In genomic region chr3:170226426-170226960, GRCh38 we compare ENCODE assay signal across 22 cellular contexts. TPM values are rescaled to one million over a fixed set of nuclear protein-coding genes. Genes with fewer than 3 reads are reported as not detected.
A peak's percentile ranks its signal among the peaks of the same experiment; 100 is the strongest.
DNase-seq lines count a peak whose midpoint lies in the region; ATAC-seq and TF ChIP-seq lines count a peak whose summit lies in the region.
"Had no signal": no experiment of that assay in that cellular context is flagged by ENCODE, and none has a peak within 500 bp of the region (broad histone marks: within the 10 kb centered on the region; RNA-seq: fewer than 3 reads in every experiment).

No MANE protein-coding gene starts in this region.

- H3K27me3 Mint-ChIP-seq in CD8-positive, alpha-beta memory T cell, result no peaks in the 10 kb centered on the region
- H3K27me3 Mint-ChIP-seq: activated naive CD4-positive, alpha-beta T cell treated with anti-CD3 and anti-CD28 coated beads, Interleukin-2, amount 50 U/mL, for 24 hours; activated T-cell treated with anti-CD3 and anti-CD28 coated beads, Interleukin-2, amount 50 U/mL, for 24 hours; T-cell had no signal

- H3K9ac ChIP-seq in GM23248 (no peak overlapping the region), adipocyte (ENCODE audit: low read length) (no peak overlapping the region)

- no peaks in the 10 kb centered on the region for H3K27me3 ChIP-seq in GM23248 (replicated peaks; ENCODE audit: insufficient read depth)
- H3K27me3 ChIP-seq in adipocyte (replicated peaks; ENCODE audit: control insufficient read depth, insufficient read depth, low read length), result no peaks in the 10 kb centered on the region
- no peaks in the 10 kb centered on the region for H3K27me3 ChIP-seq in osteoblast (ENCODE audit: insufficient read depth, low read length)
- no peaks in the 10 kb centered on the region for H3K27me3 ChIP-seq in CD8-positive, alpha-beta memory T cell (ENCODE audit: insufficient read depth, low read length, poor library complexity, severe bottlenecking)
- H3K27me3 ChIP-seq: cardiac muscle cell, tibial nerve had no signal

- peak; percentile 8 for DNase-seq in GM23248
- DNase-seq in adipocyte (ENCODE audit: low read depth), result peak; percentile 52
- peak; percentile 65 for DNase-seq in fibroblast of peridontal ligament (ENCODE audit: extremely low read depth)
- DNase-seq in osteoblast (ENCODE audit: insufficient read length, low spot score, missing footprints), result peak; percentile 87
- DNase-seq in AG20443 (ENCODE audit: low spot score), result no peak
- DNase-seq in CD8-positive, alpha-beta memory T cell, result no peak
- DNase-seq: activated CD4-positive, alpha-beta T cell treated with anti-CD3 and anti-CD28 coated beads, Interleukin-2, amount 50 U/mL, for 48 hours; activated T-cell treated with anti-CD3 and anti-CD28 coated beads, Interleukin-2, amount 50 U/mL, for 24 hours; effector CD8-positive, alpha-beta T cell; foreskin melanocyte; NCI-H1436 treated with DMSO at 0.1 percent for 48 hours; nephron progenitor cell; psoas muscle; stimulated activated CD4-positive, alpha-beta T cell treated with anti-CD3 and anti-CD28 coated beads, Interleukin-12 subunit alpha, Interleukin-12 subunit beta, amount 100 ng/mL, for 4 hours; T-cell had no signal

- H3K79me2 ChIP-seq in GM23248 (ENCODE audit: insufficient read depth) (peaks cover 92% of the 10 kb centered on the region), osteoblast (ENCODE audit: insufficient read depth, low read length) (peaks cover 72% of the 10 kb centered on the region)

- CTCF ChIA-PET in CD8-positive, alpha-beta memory T cell (lab: Charles Lee), result no interaction called here

- H3K27ac ChIP-seq in GM23248, result no peak overlapping the region
- H3K27ac ChIP-seq in osteoblast (ENCODE audit: low read depth, low read length), result no peak overlapping the region
- no peak overlapping the region for H3K27ac ChIP-seq in CD8-positive, alpha-beta memory T cell (ENCODE audit: low read depth, low read length)
- H3K27ac ChIP-seq: C4-2B, cardiac muscle cell, psoas muscle, tibial nerve had no signal

- H3K4me1 ChIP-seq in GM23248 (ENCODE audit: insufficient read depth) (peaks cover 50% of the 10 kb centered on the region), adipocyte (ENCODE audit: control insufficient read depth, insufficient read depth, low read length) (peaks cover 35% of the 10 kb centered on the region), osteoblast (ENCODE audit: insufficient read depth, low read length) (peaks cover 31% of the 10 kb centered on the region)
- H3K4me1 ChIP-seq in CD8-positive, alpha-beta memory T cell (ENCODE audit: insufficient read depth, low read length), result peaks cover 8% of the 10 kb centered on the region

- peaks cover 37% of the 10 kb centered on the region for H3F3A ChIP-seq in GM23248 (ENCODE audit: insufficient read depth)

- POLR2A ChIA-PET in CD8-positive, alpha-beta memory T cell (lab: Charles Lee), result no interaction called here

- peaks cover 0 to 8% (median 0%) of the 10 kb centered on the region in 3 donors for H3K36me3 Mint-ChIP-seq in CD8-positive, alpha-beta memory T cell
- H3K36me3 Mint-ChIP-seq: stimulated activated effector memory CD8-positive, alpha-beta T cell treated with anti-CD3 and anti-CD28 coated beads, Interleukin-12 subunit alpha, Interleukin-12 subunit beta, amount 100 ng/mL, for 72 hours; T-cell had no signal

- H3K4me1 Mint-ChIP-seq in CD8-positive, alpha-beta memory T cell, result peaks cover 36 to 57% (median 50%) of the 10 kb centered on the region in 3 donors

- in situ Hi-C loops in GM23248 (cut with MboI), result no loop called here

- H3K4me2 ChIP-seq in GM23248 (ENCODE audit: unreplicated experiment) (peak overlapping the region; percentile 26), osteoblast (ENCODE audit: insufficient read depth, low read length) (peak overlapping the region; percentile 39)

- H3K9me3 ChIP-seq in GM23248 (ENCODE audit: low read depth), result no peaks in the 10 kb centered on the region
- no peaks in the 10 kb centered on the region for H3K9me3 ChIP-seq in adipocyte (ENCODE audit: control insufficient read depth, low read length)
- H3K9me3 ChIP-seq in osteoblast (ENCODE audit: low read depth, low read length), result no peaks in the 10 kb centered on the region
- no peaks in the 10 kb centered on the region for H3K9me3 ChIP-seq in CD8-positive, alpha-beta memory T cell (ENCODE audit: low read length)
- H3K9me3 ChIP-seq: psoas muscle, tibial nerve had no signal

- H3K4me3 Mint-ChIP-seq in CD8-positive, alpha-beta memory T cell, result no peak overlapping the region
- H3K4me3 Mint-ChIP-seq: activated naive CD4-positive, alpha-beta T cell treated with anti-CD3 and anti-CD28 coated beads, Interleukin-2, amount 50 U/mL, for 24 hours; activated T-cell treated with anti-CD3 and anti-CD28 coated beads, Interleukin-2, amount 50 U/mL, for 24 hours; nephron progenitor cell; stimulated activated effector memory CD8-positive, alpha-beta T cell treated with anti-CD3 and anti-CD28 coated beads, Interleukin-12 subunit alpha, Interleukin-12 subunit beta, amount 100 ng/mL, for 72 hours; T-cell had no signal

- H2AFZ ChIP-seq in GM23248 (no peak overlapping the region), osteoblast (ENCODE audit: low read length) (no peak overlapping the region)

- H3K36me3 ChIP-seq in GM23248 (ENCODE audit: low read depth), result no peaks in the 10 kb centered on the region
- H3K36me3 ChIP-seq in adipocyte (ENCODE audit: control insufficient read depth, insufficient read depth, low read length, severe bottlenecking), result no peaks in the 10 kb centered on the region
- H3K36me3 ChIP-seq in osteoblast (ENCODE audit: insufficient read depth, low read length), result no peaks in the 10 kb centered on the region
- H3K36me3 ChIP-seq in CD8-positive, alpha-beta memory T cell (ENCODE audit: insufficient read depth, low read length), result no peaks in the 10 kb centered on the region
- H3K36me3 ChIP-seq: cardiac muscle cell, tibial nerve had no signal

- H4K20me1 ChIP-seq in GM23248 (ENCODE audit: insufficient read depth) (no peaks in the 10 kb centered on the region), osteoblast (ENCODE audit: insufficient read depth, low read length) (peaks cover 17% of the 10 kb centered on the region)

- no peak for TF ChIP-seq CTCF in osteoblast (IDR thresholded peaks at IDR 0.05; ENCODE audit: extremely low read depth, low read depth, low read length)

- H3K4me3 ChIP-seq in GM23248, result no peak overlapping the region
- no peak overlapping the region for H3K4me3 ChIP-seq in adipocyte (ENCODE audit: low read length)
- H3K4me3 ChIP-seq in osteoblast (ENCODE audit: insufficient read depth, low read length), result no peak overlapping the region
- no peak overlapping the region for H3K4me3 ChIP-seq in CD8-positive, alpha-beta memory T cell (ENCODE audit: low read length)
- H3K4me3 ChIP-seq: cardiac muscle cell, psoas muscle, tibial nerve had no signal

- 97 to 98% methylated on average over 1 of the region's 1 CpG for WGBS in GM23248 (ENCODE audit: low coverage in 1 of 2, low lambda C conversion rate in 2 of 2, missing lambda C conversion rate in 2 of 2), 2 experiments

- ATAC-seq in HG03432 (IDR thresholded peaks at IDR 0.05; ENCODE audit: unreplicated experiment), result no peak
- no peak for ATAC-seq in HG02610 (IDR thresholded peaks at IDR 0.05; ENCODE audit: unreplicated experiment)
- ATAC-seq: psoas muscle; stimulated activated effector memory CD8-positive, alpha-beta T cell treated with anti-CD3 and anti-CD28 coated beads, Interleukin-12 subunit alpha, Interleukin-12 subunit beta, amount 100 ng/mL, for 72 hours; T-cell had no signal

- H3K9me3 Mint-ChIP-seq in CD8-positive, alpha-beta memory T cell, result no peaks in the 10 kb centered on the region
- H3K9me3 Mint-ChIP-seq: activated T-cell treated with anti-CD3 and anti-CD28 coated beads, Interleukin-2, amount 50 U/mL, for 24 hours; stimulated activated effector memory CD8-positive, alpha-beta T cell treated with anti-CD3 and anti-CD28 coated beads, Interleukin-12 subunit alpha, Interleukin-12 subunit beta, amount 100 ng/mL, for 72 hours; T-cell had no signal

- no peaks in the 10 kb centered on the region for H3K9me2 ChIP-seq in GM23248 (ENCODE audit: insufficient read depth)

- peak overlapping the region in 3 of 8 donors; percentile 4 to 55 (median 40) for H3K27ac Mint-ChIP-seq in CD8-positive, alpha-beta memory T cell
- H3K27ac Mint-ChIP-seq: activated naive CD4-positive, alpha-beta T cell treated with anti-CD3 and anti-CD28 coated beads, Interleukin-2, amount 50 U/mL, for 24 hours; activated T-cell treated with anti-CD3 and anti-CD28 coated beads, Interleukin-2, amount 50 U/mL, for 24 hours; stimulated activated effector memory CD8-positive, alpha-beta T cell treated with anti-CD3 and anti-CD28 coated beads, Interleukin-12 subunit alpha, Interleukin-12 subunit beta, amount 100 ng/mL, for 72 hours had no signal

RNA-seq across cellular contexts. Expression of gene PRKCI, which starts 4.3 kb away (rescaled TPM):
- 46.9 and 47.7 TPM in 2 replicates for total RNA-seq in GM23248 (2014; rRNA removed; shearing (Covaris generic))
- 33.0 and 33.5 TPM in 2 replicates for polyA plus RNA-seq in GM23248 (2016; fragmentation: Nextera tagmentation; extraction: Ambion mirVana)
- total RNA-seq in osteoblast, result 54.8 and 69.1 TPM in 2 replicates
- total RNA-seq in CD8-positive, alpha-beta memory T cell, result 10 to 100 TPM; 19.9 to 21.7 TPM
- 14.9 TPM for polyA plus RNA-seq in CD8-positive, alpha-beta memory T cell

RNA-seq across cellular contexts. Expression of gene PHC3, which starts 45.0 kb away (rescaled TPM):
- 17.5 and 21.9 TPM in 2 replicates for total RNA-seq in GM23248 (2014; rRNA removed; shearing (Covaris generic))
- 68.7 and 72.2 TPM in 2 replicates for polyA plus RNA-seq in GM23248 (2016; fragmentation: Nextera tagmentation; extraction: Ambion mirVana)
- 36.9 and 47.1 TPM in 2 replicates for total RNA-seq in osteoblast
- total RNA-seq in CD8-positive, alpha-beta memory T cell, result 10 to 100 TPM; 55.5 to 58.9 TPM
- polyA plus RNA-seq in CD8-positive, alpha-beta memory T cell, result 48.3 TPM

Comparison
In these comparisons a context has a peak if more than half of its experiments do, and no peak if none do; other contexts are left out.
1. DNase-seq: peak in GM23248 (single experiment), adipocyte (single experiment), fibroblast of peridontal ligament (single experiment) and osteoblast (single experiment); none in AG20443 (single experiment) and CD8-positive, alpha-beta memory T cell (0 of 5).